In the genomic region with DNA sequence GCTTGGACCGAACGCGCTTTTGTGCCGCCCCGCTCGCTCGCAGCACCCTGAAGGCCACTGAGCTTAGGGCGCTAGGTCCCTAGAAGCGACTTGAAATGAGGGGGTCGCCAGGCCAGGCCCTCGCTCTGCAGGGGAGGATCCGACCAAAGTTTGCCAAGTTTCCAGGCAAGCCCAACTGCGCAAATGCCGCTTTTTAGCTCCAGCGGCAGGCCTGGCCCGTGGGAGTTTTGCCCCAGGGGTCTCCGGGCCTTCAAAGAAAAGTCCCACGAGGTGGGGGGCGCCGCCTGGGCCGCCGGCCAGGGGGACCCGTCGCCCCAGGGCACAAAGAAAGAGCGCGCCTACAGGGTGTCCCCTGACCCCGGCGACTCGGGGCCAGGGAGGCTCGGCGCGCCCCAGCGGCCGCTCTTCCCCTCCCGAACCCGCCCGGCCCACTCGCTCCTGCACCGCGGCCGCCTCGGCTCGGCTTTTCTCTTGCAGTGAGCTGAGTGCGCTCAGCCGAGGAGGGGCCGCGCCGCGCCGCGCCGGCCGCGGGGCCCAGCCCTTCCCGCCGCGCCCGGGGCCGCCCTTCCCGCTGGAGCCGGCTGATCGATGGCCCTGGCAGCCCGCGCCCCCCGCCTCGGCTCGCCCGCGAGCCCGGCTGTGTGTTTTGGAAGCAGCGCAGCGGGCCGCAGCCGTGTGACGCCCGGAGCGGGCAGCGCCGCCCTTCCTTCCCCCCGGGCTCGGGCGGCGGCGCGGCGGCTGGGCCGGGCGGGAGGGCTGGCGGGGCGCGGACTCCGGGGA, we compare ENCODE assay signal across 8 cellular contexts. TPM values are rescaled to one million over a fixed set of nuclear protein-coding genes. Genes with fewer than 3 reads are reported as not detected.
A peak's percentile ranks its signal among the peaks of the same experiment; 100 is the strongest.
DNase-seq lines count a peak whose midpoint lies in the region; ATAC-seq and TF ChIP-seq lines count a peak whose summit lies in the region.

No MANE protein-coding gene starts in this region.

- TF ChIP-seq CTCF in esophagus squamous epithelium (IDR thresholded peaks at IDR 0.05) = no peak
- TF ChIP-seq CTCF in osteoblast (IDR thresholded peaks at IDR 0.05; ENCODE audit: extremely low read depth, low read depth, low read length) = no peak

- 39 to 54% methylated on average over 4 to 11 of the region's 92 CpGs for WGBS in esophagus squamous epithelium, 2 donors

- POLR2A ChIA-PET in activated CD4-positive, alpha-beta T cell treated with anti-CD3 and anti-CD28 coated beads, Interleukin-2, amount 10 ng/mL, durations not matched to agents 7 days and 5 days (lab: Charles Lee) = no interaction called here

- intact Hi-C loops in esophagus squamous epithelium (cut with DNase I) = no loop called here

- no peaks in the 10 kb centered on the region for H3K27me3 ChIP-seq in esophagus squamous epithelium
- H3K27me3 ChIP-seq in osteoblast (ENCODE audit: insufficient read depth, low read length) = peaks cover 2% of the 10 kb centered on the region

- H3K36me3 ChIP-seq in esophagus squamous epithelium (no peaks in the 10 kb centered on the region), osteoblast (ENCODE audit: insufficient read depth, low read length) (no peaks in the 10 kb centered on the region)

- CTCF ChIA-PET in activated CD4-positive, alpha-beta T cell treated with anti-CD3 and anti-CD28 coated beads, Interleukin-2, amount 10 ng/mL, durations not matched to agents 7 days and 5 days (lab: Charles Lee) = interaction anchor here (1.1 kb wide), 1 partner anchor 107 kb away, joined by 3 read pairs; no protein-coding TSS in a partner anchor

- H3K4me3 Mint-ChIP-seq in activated CD4-positive, alpha-beta T cell treated with anti-CD3 and anti-CD28 coated beads, Interleukin-2, amount 10 ng/mL, durations not matched to agents 7 days and 5 days = peak overlapping the region; percentile 76

- H3K79me2 ChIP-seq in osteoblast (ENCODE audit: insufficient read depth, low read length) = peaks cover 40% of the 10 kb centered on the region

- H3K4me3 ChIP-seq in esophagus squamous epithelium = peak overlapping the region; percentile 44 to 95 (median 74)
- H3K4me3 ChIP-seq in osteoblast (ENCODE audit: insufficient read depth, low read length) = peak overlapping the region; percentile 75

- no peaks in the 10 kb centered on the region for H3K9me3 ChIP-seq in esophagus squamous epithelium
- H3K9me3 ChIP-seq in osteoblast (ENCODE audit: low read depth, low read length) = no peaks in the 10 kb centered on the region

- H3K4me1 Mint-ChIP-seq in activated CD4-positive, alpha-beta T cell treated with anti-CD3 and anti-CD28 coated beads, Interleukin-2, amount 10 ng/mL, durations not matched to agents 7 days and 5 days = peaks cover 61% of the 10 kb centered on the region

- peak in 2 of 4 donors; percentile 56 to 80 for TF ChIP-seq POLR2A in esophagus squamous epithelium (IDR thresholded peaks at IDR 0.05)

- peaks cover 11 to 49% (median 15%) of the 10 kb centered on the region in 3 donors for H3K4me1 ChIP-seq in esophagus squamous epithelium
- peaks cover 31% of the 10 kb centered on the region for H3K4me1 ChIP-seq in osteoblast (ENCODE audit: insufficient read depth, low read length)

- peak overlapping the region; percentile 85 for H2AFZ ChIP-seq in osteoblast (ENCODE audit: low read length)

- H3K27ac ChIP-seq in esophagus squamous epithelium (peak overlapping the region; percentile 93 to 100 (median 99)), osteoblast (ENCODE audit: low read depth, low read length) (peak overlapping the region; percentile 71)

- H3K36me3 Mint-ChIP-seq in activated CD4-positive, alpha-beta T cell treated with anti-CD3 and anti-CD28 coated beads, Interleukin-2, amount 10 ng/mL, durations not matched to agents 7 days and 5 days (ENCODE audit: low read depth) = peaks cover 25% of the 10 kb centered on the region

- ATAC-seq in GM19463 (IDR thresholded peaks at IDR 0.05; ENCODE audit: unreplicated experiment) = peak; percentile 51
- peak; percentile 46 for ATAC-seq in HG03520 (IDR thresholded peaks at IDR 0.05; ENCODE audit: unreplicated experiment)

- peaks cover 8% of the 10 kb centered on the region for H3K9me3 Mint-ChIP-seq in activated CD4-positive, alpha-beta T cell treated with anti-CD3 and anti-CD28 coated beads, Interleukin-2, amount 10 ng/mL, durations not matched to agents 7 days and 5 days

- peak overlapping the region; percentile 90 for H3K4me2 ChIP-seq in osteoblast (ENCODE audit: insufficient read depth, low read length)

- DNase-seq in ELF-1 (ENCODE audit: low read depth, low spot score) (peak; percentile 65), esophagus squamous epithelium (lab: John Stamatoyannopoulos, UW) (peak; percentile 50), osteoblast (ENCODE audit: insufficient read length, low spot score, missing footprints) (no peak), NCI-H69 (lab: John Stamatoyannopoulos, UW) (no peak), SHP77 treated with DMSO at 0.1 percent for 48 hours (lab: John Stamatoyannopoulos, UW) (no peak)
- DNase-seq in activated CD4-positive, alpha-beta T cell treated with anti-CD3 and anti-CD28 coated beads, Interleukin-2, amount 10 ng/mL, durations not matched to agents 7 days and 5 days = no peak

- peaks cover 13% of the 10 kb centered on the region for H3K27me3 Mint-ChIP-seq in activated CD4-positive, alpha-beta T cell treated with anti-CD3 and anti-CD28 coated beads, Interleukin-2, amount 10 ng/mL, durations not matched to agents 7 days and 5 days

- peak overlapping the region; percentile 87 for H3K27ac Mint-ChIP-seq in activated CD4-positive, alpha-beta T cell treated with anti-CD3 and anti-CD28 coated beads, Interleukin-2, amount 10 ng/mL, durations not matched to agents 7 days and 5 days

- H4K20me1 ChIP-seq in osteoblast (ENCODE audit: insufficient read depth, low read length) = peaks cover 3% of the 10 kb centered on the region

RNA-seq across cellular contexts. Expression of gene KLF3, which starts 0.8 kb away (rescaled TPM):
- 10 to 100 TPM; 30.2 to 33.5 TPM for total RNA-seq in activated CD4-positive, alpha-beta T cell treated with anti-CD3 and anti-CD28 coated beads, Interleukin-2, amount 10 ng/mL, durations not matched to agents 7 days and 5 days
- total RNA-seq in esophagus squamous epithelium (10 to 100 TPM; 44.2 to 91.4 (median 82.7) TPM), osteoblast (25.3 and 27.7 TPM in 2 replicates)

Comparison
In these comparisons a context has a peak if more than half of its experiments do, and no peak if none do; other contexts are left out.
1. DNase-seq: peak in ELF-1 (single experiment) and esophagus squamous epithelium (single experiment); none in activated CD4-positive, alpha-beta T cell treated with anti-CD3 and anti-CD28 coated beads, Interleukin-2, amount 10 ng/mL, durations not matched to agents 7 days and 5 days (single experiment), osteoblast (single experiment), NCI-H69 (single experiment) and SHP77 treated with DMSO at 0.1 percent for 48 hours (single experiment).